10 cellular contexts compared by ENCODE assay signal in the genomic region with DNA sequence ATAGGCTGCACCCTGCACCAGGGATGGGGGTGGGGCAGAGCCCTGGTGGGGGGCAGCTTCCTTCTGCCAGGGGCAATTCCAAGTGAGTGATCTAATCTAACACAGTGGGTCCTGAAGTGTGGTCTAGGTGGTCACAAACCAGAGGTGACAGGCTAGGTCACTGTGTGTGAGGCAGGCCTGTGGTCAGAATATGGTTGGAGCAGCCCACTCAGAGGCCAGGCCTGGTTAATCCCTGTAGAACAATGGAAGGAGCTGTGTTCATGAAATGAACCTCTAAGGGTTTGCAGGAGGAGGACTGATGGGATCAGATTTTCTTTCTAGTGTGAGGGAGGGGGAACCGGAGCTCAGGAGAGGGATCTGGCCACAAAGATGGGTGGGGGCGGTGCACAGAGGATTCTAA. TPM values are rescaled to one million over a fixed set of nuclear protein-coding genes. Genes with fewer than 3 reads are reported as not detected.
DNase-seq lines count a peak whose midpoint lies in the region; ATAC-seq, FAIRE-seq and TF ChIP-seq lines count a peak whose summit lies in the region.
"Had no signal": no experiment of that assay in that cellular context is flagged by ENCODE, and none has a peak within 500 bp of the region (broad histone marks: within the 10 kb centered on the region; RNA-seq: fewer than 3 reads in every experiment).

No MANE protein-coding gene starts in this region.

- FAIRE-seq in HepG2 (lab: Jason Lieb, UNC): no peak
- no peak for FAIRE-seq in D721Med (lab: Jason Lieb, UNC)

- no peaks in the 10 kb centered on the region for H3K9me3 Mint-ChIP-seq in activated CD4-positive, alpha-beta memory T cell treated with anti-CD3 and anti-CD28 coated beads, Interleukin-2, amount 10 ng/mL, durations not matched to agents 7 days and 5 days
- H3K9me3 Mint-ChIP-seq in type B pancreatic cell: no peaks in the 10 kb centered on the region

- no peak overlapping the region for H3K27ac ChIP-seq in HepG2 (ENCODE audit: extremely low read length, insufficient read depth, low read length)
- no peak overlapping the region for H3K27ac ChIP-seq in right lobe of liver
- H3K27ac ChIP-seq: foreskin keratinocyte had no signal

- no peaks in the 10 kb centered on the region for H3K36me3 Mint-ChIP-seq in activated CD4-positive, alpha-beta memory T cell treated with anti-CD3 and anti-CD28 coated beads, Interleukin-2, amount 10 ng/mL, durations not matched to agents 7 days and 5 days (ENCODE audit: low read depth)
- H3K36me3 Mint-ChIP-seq in type B pancreatic cell: no peaks in the 10 kb centered on the region

- POLR2A ChIA-PET in HepG2 (lab: Yijun Ruan, JAX): interaction anchor here (1.0 to 3.5 kb wide), 4 partner anchors 36 to 63 kb away, joined by 3 to 28 read pairs (median 8); partner anchors contain the start of gene PRXL2A
- POLR2A ChIA-PET in activated CD4-positive, alpha-beta memory T cell treated with anti-CD3 and anti-CD28 coated beads, Interleukin-2, amount 10 ng/mL, durations not matched to agents 7 days and 5 days (lab: Charles Lee): interaction anchor here (0.8 to 2.3 kb wide), 13 partner anchors 12 to 86 kb away, joined by 3 to 22 read pairs (median 5); no protein-coding TSS in a partner anchor

- H3K4me1 Mint-ChIP-seq in activated CD4-positive, alpha-beta memory T cell treated with anti-CD3 and anti-CD28 coated beads, Interleukin-2, amount 10 ng/mL, durations not matched to agents 7 days and 5 days: peaks cover 37% of the 10 kb centered on the region
- H3K4me1 Mint-ChIP-seq in type B pancreatic cell (ENCODE audit: unreplicated experiment): peaks cover 29% of the 10 kb centered on the region

- DNase-seq in HepG2 (ENCODE audit: low spot score) (no peak), right lobe of liver (no peak), left kidney (ENCODE audit: low read depth, low spot score) (peak; percentile 22), type B pancreatic cell (ENCODE audit: extremely low spot score, unreplicated experiment) (no peak), GDM1 (lab: John Stamatoyannopoulos, UW) (no peak), D721Med (ENCODE audit: insufficient read length, low spot score) (no peak)
- DNase-seq in activated CD4-positive, alpha-beta memory T cell treated with anti-CD3 and anti-CD28 coated beads, Interleukin-2, amount 10 ng/mL, durations not matched to agents 7 days and 5 days: no peak

- H3K9ac ChIP-seq in HepG2 (ENCODE audit: insufficient read depth, low read depth, low read length): no peak overlapping the region

- WGBS in HepG2 (ENCODE audit: low lambda C conversion rate): 18% methylated on average over 2 of the region's 2 CpGs
- WGBS in right lobe of liver (ENCODE audit: insufficient coverage, low coverage, low lambda C conversion rate, missing lambda C conversion rate): 29% methylated on average over 2 of the region's 2 CpGs

- in situ Hi-C loops in HepG2 (cut with HindIII; ENCODE audit: extremely low pct_ligation_motif_present, low pct_unique_long_range_greater_than_20kb): loop anchor here (5.0 kb wide), 1 partner anchor 57 kb away; no protein-coding TSS in a partner anchor

- H3K27me3 Mint-ChIP-seq in activated CD4-positive, alpha-beta memory T cell treated with anti-CD3 and anti-CD28 coated beads, Interleukin-2, amount 10 ng/mL, durations not matched to agents 7 days and 5 days: peaks cover 3% of the 10 kb centered on the region
- no peaks in the 10 kb centered on the region for H3K27me3 Mint-ChIP-seq in type B pancreatic cell

- CTCF ChIA-PET in HepG2 (lab: Yijun Ruan, JAX; ENCODE audit: low intra/inter-chr PET ratio, low total read pairs): interaction anchor here (0.7 to 4.5 kb wide), 8 partner anchors 17 to 124 kb away, joined by 3 to 65 read pairs (median 6); no protein-coding TSS in a partner anchor
- CTCF ChIA-PET in activated CD4-positive, alpha-beta memory T cell treated with anti-CD3 and anti-CD28 coated beads, Interleukin-2, amount 10 ng/mL, durations not matched to agents 7 days and 5 days (lab: Charles Lee): interaction anchor here (0.7 to 14.5 kb wide), 32 partner anchors 8 to 256 kb away, joined by 3 to 318 read pairs (median 6); no protein-coding TSS in a partner anchor

- ATAC-seq in HepG2 (peak; percentile 7), right lobe of liver (no peak), GM18873 (IDR thresholded peaks at IDR 0.05; ENCODE audit: low FRiP score, unreplicated experiment) (no peak)

- no peak overlapping the region for H3K4me3 ChIP-seq in HepG2 (replicated peaks in 1 of 3; ENCODE audit: insufficient read depth in 1 of 3, low read depth in 2 of 3, low read length in 3 of 3)
- no peak overlapping the region for H3K4me3 ChIP-seq in right lobe of liver
- H3K4me3 ChIP-seq: MG63 had no signal

- no peak overlapping the region for H3K4me3 Mint-ChIP-seq in activated CD4-positive, alpha-beta memory T cell treated with anti-CD3 and anti-CD28 coated beads, Interleukin-2, amount 10 ng/mL, durations not matched to agents 7 days and 5 days
- no peak overlapping the region for H3K4me3 Mint-ChIP-seq in type B pancreatic cell

- peak overlapping the region; percentile 37 for H3K4me2 ChIP-seq in HepG2 (ENCODE audit: low read depth, low read length)

- no peaks in the 10 kb centered on the region for H4K20me1 ChIP-seq in HepG2 (ENCODE audit: insufficient read depth, low read length)

- peak overlapping the region; percentile 66 for H3K27ac Mint-ChIP-seq in activated CD4-positive, alpha-beta memory T cell treated with anti-CD3 and anti-CD28 coated beads, Interleukin-2, amount 10 ng/mL, durations not matched to agents 7 days and 5 days
- peak overlapping the region; percentile 33 for H3K27ac Mint-ChIP-seq in type B pancreatic cell

- no peaks in the 10 kb centered on the region for H3K36me3 ChIP-seq in HepG2 (replicated peaks in 1 of 2; ENCODE audit: control insufficient read depth in 1 of 2, insufficient read depth in 2 of 2, low read length in 2 of 2)
- no peaks in the 10 kb centered on the region for H3K36me3 ChIP-seq in right lobe of liver
- H3K36me3 ChIP-seq: MG63 had no signal

- TF ChIP-seq POLR2A in HepG2 (IDR thresholded peaks at IDR 0.05; ENCODE audit: insufficient read depth in 1 of 2, low read depth in 2 of 2, low read length in 2 of 2) (no peak), right lobe of liver (IDR thresholded peaks at IDR 0.05) (no peak)

- BruUV-seq in HepG2 (replicated peaks; lab: Mats Ljungman, UMichigan): no TSS peak

- no peaks in the 10 kb centered on the region for H3K9me3 ChIP-seq in HepG2 (ENCODE audit: low read length)
- H3K9me3 ChIP-seq in right lobe of liver: no peaks in the 10 kb centered on the region
- H3K9me3 ChIP-seq: MG63 had no signal

- no peak for TF ChIP-seq CTCF in HepG2 (CRISPR knock-in tag; IDR thresholded peaks at IDR 0.05)
- no peak for TF ChIP-seq CTCF in right lobe of liver (IDR thresholded peaks at IDR 0.05)
- no peak for TF ChIP-seq CTCF in type B pancreatic cell (conservative IDR thresholded peaks at IDR 0.05)
- no peak for TF ChIP-seq CTCF in D721Med (IDR thresholded peaks at IDR 0.05; ENCODE audit: insufficient read depth, missing control alignments)

- intact Hi-C loops in HepG2 (cut with micrococcal nuclease; ENCODE audit: unreplicated experiment): loop anchor here (1.0 to 10.0 kb wide), 7 partner anchors 37 to 481 kb away; partner anchors contain the start of gene PRXL2A
- intact Hi-C loops in right lobe of liver (cut with DNase I): loop anchor here (10.0 kb wide), 1 partner anchor 59 kb away; no protein-coding TSS in a partner anchor

- H3K4me1 ChIP-seq in HepG2 (ENCODE audit: insufficient read depth, low read length): peaks cover 46% of the 10 kb centered on the region
- no peaks in the 10 kb centered on the region for H3K4me1 ChIP-seq in right lobe of liver

- H3K27me3 ChIP-seq in HepG2 (ENCODE audit: control insufficient read depth in 1 of 2, insufficient read depth in 2 of 2, low read length in 2 of 2): no peaks in the 10 kb centered on the region
- no peaks in the 10 kb centered on the region for H3K27me3 ChIP-seq in right lobe of liver
- H3K27me3 ChIP-seq: foreskin keratinocyte, MG63 had no signal

- H3K79me2 ChIP-seq in HepG2 (ENCODE audit: insufficient read depth, low read length): no peaks in the 10 kb centered on the region

- no peak for TF ChIP-seq RAD21 in HepG2 (CRISPR knock-in tag; IDR thresholded peaks at IDR 0.05)

- H2AFZ ChIP-seq in HepG2 (ENCODE audit: low read length): no peak overlapping the region

- TF ChIP-seq EP300 in HepG2 (IDR thresholded peaks at IDR 0.05; ENCODE audit: low read depth in 2 of 2, low read length in 2 of 2) (no peak), HepG2 (CRISPR knock-in tag; IDR thresholded peaks at IDR 0.05; ENCODE audit: borderline replicate concordance) (no peak)

RNA-seq across cellular contexts. Expression of gene TSPAN14, which starts 10.0 kb away (rescaled TPM):
- 17.4 and 24.1 TPM in 2 replicates for total RNA-seq in HepG2 (2016; rRNA removed; fragmentation: Illumina TruSeq; extraction: Trizol)
- 5.0 and 6.4 TPM in 2 replicates for total RNA-seq in HepG2 (2016; cell fraction: cytosol; rRNA removed; fragmentation: Illumina TruSeq; extraction: Trizol; ENCODE audit: low read depth)
- total RNA-seq in HepG2 (2016; cell fraction: insoluble cytoplasmic fraction; rRNA removed; fragmentation: Illumina TruSeq; extraction: Trizol): 16.0 and 24.8 TPM in 2 replicates
- total RNA-seq in HepG2 (2016; cell fraction: membrane; rRNA removed; fragmentation: Illumina TruSeq; extraction: Trizol): 15.7 and 18.1 TPM in 2 replicates
- 28.9 and 38.5 TPM in 2 replicates for total RNA-seq in HepG2 (2016; cell fraction: nucleus; rRNA removed; fragmentation: Illumina TruSeq; extraction: Trizol)
- polyA plus RNA-seq in HepG2 (2011; rRNA removed): 73.8 and 80.6 TPM in 2 replicates
- 66.9 and 68.7 TPM in 2 replicates for polyA plus RNA-seq in HepG2 (2011; cell fraction: cytosol; rRNA removed)
- 64.3 and 75.0 TPM in 2 replicates for polyA plus RNA-seq in HepG2 (2011; cell fraction: nucleus; rRNA removed)
- 36.4 and 39.6 TPM in 2 replicates for polyA plus RNA-seq in HepG2 (2012)
- polyA plus RNA-seq in HepG2 (2016; cell fraction: cytosol; fragmentation: Illumina TruSeq; extraction: Trizol; ENCODE audit: low read depth): 6.7 and 7.8 TPM in 2 replicates
- polyA plus RNA-seq in HepG2 (2016; cell fraction: insoluble cytoplasmic fraction; fragmentation: Illumina TruSeq; extraction: Trizol; ENCODE audit: low read depth): 19.6 and 25.9 TPM in 2 replicates
- polyA plus RNA-seq in HepG2 (2016; cell fraction: membrane; fragmentation: Illumina TruSeq; extraction: Trizol; ENCODE audit: low read depth): 15.4 and 16.2 TPM in 2 replicates
- 59.1 and 62.2 TPM in 2 replicates for polyA plus RNA-seq in HepG2 (2016; cell fraction: nucleus; fragmentation: Illumina TruSeq; extraction: Trizol; ENCODE audit: insufficient read depth, low read depth)
- 22.0 and 139 TPM in 2 replicates for polyA minus RNA-seq in HepG2 (2011; rRNA and poly(A)+ RNA removed; ENCODE audit: low replicate concordance)
- polyA minus RNA-seq in HepG2 (2011; cell fraction: cytosol; rRNA and poly(A)+ RNA removed): 48.1 and 54.0 TPM in 2 replicates
- 39.9 and 48.0 TPM in 2 replicates for polyA minus RNA-seq in HepG2 (2011; cell fraction: nucleus; rRNA and poly(A)+ RNA removed)
- total RNA-seq in right lobe of liver: 10 to 100 TPM; 22.1 to 39.0 (median 28.4) TPM
- total RNA-seq in activated CD4-positive, alpha-beta memory T cell treated with anti-CD3 and anti-CD28 coated beads, Interleukin-2, amount 10 ng/mL, durations not matched to agents 7 days and 5 days: 100 to 1,000 TPM; 130 to 136 TPM
- total RNA-seq in type B pancreatic cell (ENCODE audit: low replicate concordance): 111 and 159 TPM in 2 replicates

RNA-seq across cellular contexts. Expression of gene PRXL2A, which starts 35.8 kb away (rescaled TPM):
- total RNA-seq in HepG2 (2016; rRNA removed; fragmentation: Illumina TruSeq; extraction: Trizol) (57.4 and 79.9 TPM in 2 replicates), right lobe of liver (10 to 100 TPM; 41.3 to 89.8 (median 80.5) TPM), type B pancreatic cell (ENCODE audit: low replicate concordance) (73.5 and 89.2 TPM in 2 replicates)
- total RNA-seq in HepG2 (2016; cell fraction: cytosol; rRNA removed; fragmentation: Illumina TruSeq; extraction: Trizol; ENCODE audit: low read depth): 61.0 and 61.6 TPM in 2 replicates
- 60.4 and 81.6 TPM in 2 replicates for total RNA-seq in HepG2 (2016; cell fraction: insoluble cytoplasmic fraction; rRNA removed; fragmentation: Illumina TruSeq; extraction: Trizol)
- total RNA-seq in HepG2 (2016; cell fraction: membrane; rRNA removed; fragmentation: Illumina TruSeq; extraction: Trizol): 103 and 106 TPM in 2 replicates
- total RNA-seq in HepG2 (2016; cell fraction: nucleus; rRNA removed; fragmentation: Illumina TruSeq; extraction: Trizol): 46.3 and 54.0 TPM in 2 replicates
- 43.9 and 44.0 TPM in 2 replicates for polyA plus RNA-seq in HepG2 (2011; rRNA removed)
- 30.6 and 48.5 TPM in 2 replicates for polyA plus RNA-seq in HepG2 (2011; cell fraction: cytosol; rRNA removed)
- 9.3 and 15.2 TPM in 2 replicates for polyA plus RNA-seq in HepG2 (2011; cell fraction: nucleus; rRNA removed)
- polyA plus RNA-seq in HepG2 (2012): 75.8 and 86.2 TPM in 2 replicates
- 96.8 and 103 TPM in 2 replicates for polyA plus RNA-seq in HepG2 (2016; cell fraction: cytosol; fragmentation: Illumina TruSeq; extraction: Trizol; ENCODE audit: low read depth)
- polyA plus RNA-seq in HepG2 (2016; cell fraction: insoluble cytoplasmic fraction; fragmentation: Illumina TruSeq; extraction: Trizol; ENCODE audit: low read depth): 78.0 and 79.1 TPM in 2 replicates
- 115 and 119 TPM in 2 replicates for polyA plus RNA-seq in HepG2 (2016; cell fraction: membrane; fragmentation: Illumina TruSeq; extraction: Trizol; ENCODE audit: low read depth)
- polyA plus RNA-seq in HepG2 (2016; cell fraction: nucleus; fragmentation: Illumina TruSeq; extraction: Trizol; ENCODE audit: insufficient read depth, low read depth): 101 and 103 TPM in 2 replicates
- 10.9 and 11.9 TPM in 2 replicates for polyA minus RNA-seq in HepG2 (2011; rRNA and poly(A)+ RNA removed; ENCODE audit: low replicate concordance)
- polyA minus RNA-seq in HepG2 (2011; cell fraction: cytosol; rRNA and poly(A)+ RNA removed): 18.7 and 25.3 TPM in 2 replicates
- polyA minus RNA-seq in HepG2 (2011; cell fraction: nucleus; rRNA and poly(A)+ RNA removed): 10.4 and 12.6 TPM in 2 replicates
- 1 to 10 TPM; 4.5 to 5.2 TPM for total RNA-seq in activated CD4-positive, alpha-beta memory T cell treated with anti-CD3 and anti-CD28 coated beads, Interleukin-2, amount 10 ng/mL, durations not matched to agents 7 days and 5 days

Comparison
In these comparisons a context has a peak if more than half of its experiments do, and no peak if none do; other contexts are left out.
1. RNA of gene PRXL2A, which starts 35.8 kb away (total RNA-seq): 41.3 to 89.8 TPM in right lobe of liver, 46.3 to 106 TPM in HepG2 and 73.5 to 89.2 TPM in type B pancreatic cell; 4.5 to 5.2 TPM in activated CD4-positive, alpha-beta memory T cell treated with anti-CD3 and anti-CD28 coated beads, Interleukin-2, amount 10 ng/mL, durations not matched to agents 7 days and 5 days; every median in the first group is over 4 times any median in the second.